In the genomic region with DNA sequence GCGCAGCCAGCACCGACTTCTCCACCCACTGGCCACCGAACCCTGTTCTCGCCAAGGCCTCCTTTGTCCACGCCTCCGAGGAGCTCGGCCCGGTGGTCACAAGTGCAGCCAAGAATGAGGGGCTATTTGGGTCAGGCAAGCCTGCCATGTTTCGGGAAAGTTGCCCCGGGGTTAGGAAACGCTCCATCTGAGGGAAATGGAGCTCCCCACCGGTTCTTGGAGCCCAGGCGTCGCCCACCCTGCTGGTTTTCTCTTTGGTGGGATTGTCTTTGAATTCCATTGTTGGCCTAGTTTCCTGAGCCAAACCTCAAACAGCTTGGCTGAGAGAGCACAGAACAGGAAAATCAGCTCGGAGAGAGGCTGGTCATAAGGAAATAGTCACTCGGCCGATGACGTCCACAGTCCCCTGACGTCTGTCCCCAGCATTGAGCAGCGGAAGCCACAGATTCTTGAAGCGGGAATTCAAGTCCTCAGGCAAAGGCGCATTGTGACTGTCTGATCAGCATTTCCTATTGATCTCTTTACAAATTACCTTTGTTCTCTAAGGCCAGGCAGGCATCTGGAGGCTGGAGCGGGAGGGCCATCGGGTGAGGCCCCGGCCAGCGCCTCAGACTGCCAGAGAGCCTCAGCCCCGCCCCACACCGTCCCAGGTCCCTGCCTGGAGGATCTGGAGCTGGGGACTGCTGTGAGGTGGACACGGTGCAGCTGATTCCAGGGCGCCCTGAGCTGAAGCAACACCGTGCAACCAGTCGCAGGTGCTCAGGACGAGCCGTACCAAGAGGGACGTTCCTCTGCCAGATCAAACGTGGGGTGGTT, we compare ENCODE assay signal across 1 cellular context.
TF ChIP-seq lines count a peak whose summit lies in the region.

No MANE protein-coding gene starts in this region.

TF ChIP-seq in HEK293, 187 proteins besides CTCF, POLR2A, EP300 and RAD21 (continued from another document):
- TF ChIP-seq, protein P1, sequence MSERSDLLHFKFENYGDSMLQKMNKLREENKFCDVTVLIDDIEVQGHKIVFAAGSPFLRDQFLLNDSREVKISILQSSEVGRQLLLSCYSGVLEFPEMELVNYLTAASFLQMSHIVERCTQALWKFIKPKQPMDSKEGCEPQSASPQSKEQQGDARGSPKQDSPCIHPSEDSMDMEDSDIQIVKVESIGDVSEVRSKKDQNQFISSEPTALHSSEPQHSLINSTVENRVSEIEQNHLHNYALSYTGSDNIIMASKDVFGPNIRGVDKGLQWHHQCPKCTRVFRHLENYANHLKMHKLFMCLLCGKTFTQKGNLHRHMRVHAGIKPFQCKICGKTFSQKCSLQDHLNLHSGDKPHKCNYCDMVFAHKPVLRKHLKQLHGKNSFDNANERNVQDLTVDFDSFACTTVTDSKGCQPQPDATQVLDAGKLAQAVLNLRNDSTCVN (tag by site-specific recombination; optimal IDR thresholded peaks at IDR 0.05), result peak; percentile 5
- TF ChIP-seq, protein P2, sequence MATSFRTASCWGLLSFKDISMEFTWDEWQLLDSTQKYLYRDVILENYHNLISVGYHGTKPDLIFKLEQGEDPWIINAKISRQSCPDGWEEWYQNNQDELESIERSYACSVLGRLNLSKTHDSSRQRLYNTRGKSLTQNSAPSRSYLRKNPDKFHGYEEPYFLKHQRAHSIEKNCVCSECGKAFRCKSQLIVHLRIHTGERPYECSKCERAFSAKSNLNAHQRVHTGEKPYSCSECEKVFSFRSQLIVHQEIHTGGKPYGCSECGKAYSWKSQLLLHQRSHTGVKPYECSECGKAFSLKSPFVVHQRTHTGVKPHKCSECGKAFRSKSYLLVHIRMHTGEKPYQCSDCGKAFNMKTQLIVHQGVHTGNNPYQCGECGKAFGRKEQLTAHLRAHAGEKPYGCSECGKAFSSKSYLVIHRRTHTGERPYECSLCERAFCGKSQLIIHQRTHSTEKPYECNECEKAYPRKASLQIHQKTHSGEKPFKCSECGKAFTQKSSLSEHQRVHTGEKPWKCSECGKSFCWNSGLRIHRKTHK (tag by site-specific recombination; IDR thresholded peaks at IDR 0.05), result no peak
- no peak for TF ChIP-seq SCRT1 (tag by site-specific recombination; IDR thresholded peaks at IDR 0.05; ENCODE audit: borderline replicate concordance)
